8 cellular contexts compared by ENCODE assay signal in genomic region chr12:4269279-4269991, GRCh38. TPM values are rescaled to one million over a fixed set of nuclear protein-coding genes. Genes with fewer than 3 reads are reported as not detected.
DNase-seq lines count a peak whose midpoint lies in the region; TF ChIP-seq lines count a peak whose summit lies in the region.

No MANE protein-coding gene starts in this region.

- TF ChIP-seq POLR2A in lower leg skin (IDR thresholded peaks at IDR 0.05), result no peak

- intact Hi-C loops in lower leg skin (cut with DNase I; ENCODE audit: low total_unique reads), result no loop called here

- H3K4me3 ChIP-seq in GM12875 (ENCODE audit: low read depth, low read length) (peak overlapping the region; percentile 60), choroid plexus epithelial cell (ENCODE audit: low read depth, low read length) (peak overlapping the region; percentile 48), lower leg skin (ENCODE audit: low read depth, poor library complexity, severe bottlenecking) (peak overlapping the region; percentile 20)
- peak overlapping the region; percentile 56 for H3K4me3 ChIP-seq in Jurkat, Clone E6-1 (ENCODE audit: low read length)

- peak; percentile 80 for DNase-seq in Jurkat, Clone E6-1 (ENCODE audit: low read depth, low spot score)
- DNase-seq in activated CD4-positive, alpha-beta T cell treated with anti-CD3 and anti-CD28 coated beads for 24 hours (ENCODE audit: low read depth in 2 of 2), result peak; percentile 90 to 91
- peak; percentile 48 for DNase-seq in choroid plexus epithelial cell (ENCODE audit: low read depth)
- peak; percentile 72 to 95 for DNase-seq in lower leg skin (ENCODE audit: low spot score in 2 of 2)
- peak; percentile 93 for DNase-seq in stimulated activated CD4-positive, alpha-beta T cell treated with anti-CD3 and anti-CD28 coated beads, Interleukin-4, amount 100 ng/mL, for 1 hour
- no peak for DNase-seq in NCI-H510A (lab: John Stamatoyannopoulos, UW)
- DNase-seq in glomerular visceral epithelial cell (ENCODE audit: extremely low spot score), result no peak

- WGBS in lower leg skin, 2 donors, result 1 to 2% methylated on average over 66 to 71 of the region's 73 CpGs

- TF ChIP-seq CTCF in GM12875 (IDR thresholded peaks at IDR 0.05; ENCODE audit: borderline replicate concordance, insufficient read depth, low read depth, low read length), result peak; percentile 29; the same call in 1 of the 2 replicates
- TF ChIP-seq CTCF in choroid plexus epithelial cell (conservative IDR thresholded peaks at IDR 0.05; ENCODE audit: low read depth, low read length), result no peak
- TF ChIP-seq CTCF in lower leg skin (IDR thresholded peaks at IDR 0.05), result no peak

RNA-seq across cellular contexts. Expression of gene CCND2, which starts 4.1 kb away (rescaled TPM):
- polyA plus RNA-seq in Jurkat, Clone E6-1 (2012; ENCODE audit: insufficient read depth, insufficient read length), result 0.21 TPM
- total RNA-seq in lower leg skin, result 10 to 100 TPM; 14.5 to 29.5 (median 26.6) TPM

RNA-seq across cellular contexts. Expression of gene TIGAR, which starts 51.6 kb away (rescaled TPM):
- polyA plus RNA-seq in Jurkat, Clone E6-1 (2012; ENCODE audit: insufficient read depth, insufficient read length), result 17.9 TPM
- total RNA-seq in lower leg skin, result 1 to 10 TPM; 2.3 to 5.1 (median 4.7) TPM

Comparison
In these comparisons a context has a peak if more than half of its experiments do, and no peak if none do; other contexts are left out.
1. DNase-seq: peak in Jurkat, Clone E6-1 (single experiment), activated CD4-positive, alpha-beta T cell treated with anti-CD3 and anti-CD28 coated beads for 24 hours (2 of 2), choroid plexus epithelial cell (single experiment), lower leg skin (2 of 2) and stimulated activated CD4-positive, alpha-beta T cell treated with anti-CD3 and anti-CD28 coated beads, Interleukin-4, amount 100 ng/mL, for 1 hour (single experiment); none in NCI-H510A (single experiment) and glomerular visceral epithelial cell (single experiment).
2. Peak in every context shown above with its lines, with median percentiles within 50 percentile points of each other: H3K4me3 ChIP-seq.